ENCODE assay signal across 9 cellular contexts in genomic region chr13:27147530-27148170, GRCh38. TPM values are rescaled to one million over a fixed set of nuclear protein-coding genes. Genes with fewer than 3 reads are reported as not detected.
DNase-seq lines count a peak whose midpoint lies in the region; ATAC-seq and TF ChIP-seq lines count a peak whose summit lies in the region.
"Had no signal": no experiment of that assay in that cellular context is flagged by ENCODE, and none has a peak within 500 bp of the region (broad histone marks: within the 10 kb centered on the region; RNA-seq: fewer than 3 reads in every experiment).

No MANE protein-coding gene starts in this region.

- no peaks in the 10 kb centered on the region for H3K27me3 Mint-ChIP-seq in activated naive CD4-positive, alpha-beta T cell treated with anti-CD3 and anti-CD28 coated beads, Interleukin-2, amount 10 ng/mL, durations not matched to agents 7 days and 5 days
- no peaks in the 10 kb centered on the region for H3K27me3 Mint-ChIP-seq in T-cell
- no peaks in the 10 kb centered on the region for H3K27me3 Mint-ChIP-seq in stimulated activated naive CD8-positive, alpha-beta T cell treated with anti-CD3 and anti-CD28 coated beads, Interleukin-15, amount 100 ng/mL, for 72 hours

- H3K27me3 ChIP-seq in upper lobe of left lung: no peaks in the 10 kb centered on the region

- peaks cover 11% of the 10 kb centered on the region for H3K36me3 Mint-ChIP-seq in activated naive CD4-positive, alpha-beta T cell treated with anti-CD3 and anti-CD28 coated beads, Interleukin-2, amount 10 ng/mL, durations not matched to agents 7 days and 5 days
- H3K36me3 Mint-ChIP-seq in T-cell: peaks cover 20% of the 10 kb centered on the region

- no peak for TF ChIP-seq EP300 in upper lobe of left lung (IDR thresholded peaks at IDR 0.05)

- H3K4me3 ChIP-seq in upper lobe of left lung: no peak overlapping the region

- H3K27ac ChIP-seq in upper lobe of left lung: no peak overlapping the region

- H3K4me3 Mint-ChIP-seq in activated naive CD4-positive, alpha-beta T cell treated with anti-CD3 and anti-CD28 coated beads, Interleukin-2, amount 10 ng/mL, durations not matched to agents 7 days and 5 days: no peak overlapping the region
- peak overlapping the region in 1 of 3 donors; percentile 37 for H3K4me3 Mint-ChIP-seq in T-cell
- peak overlapping the region; percentile 69 to 70 for H3K4me3 Mint-ChIP-seq in stimulated activated naive CD8-positive, alpha-beta T cell treated with anti-CD3 and anti-CD28 coated beads, Interleukin-15, amount 100 ng/mL, for 72 hours

- peak; percentile 67 for ATAC-seq in HG02798 (IDR thresholded peaks at IDR 0.05; ENCODE audit: poor library complexity, unreplicated experiment)
- ATAC-seq in T-cell (replicated peaks in 1 of 4): peak; percentile 48 to 79 (median 69)
- peak; percentile 91 for ATAC-seq in stimulated activated naive CD8-positive, alpha-beta T cell treated with anti-CD3 and anti-CD28 coated beads, Interleukin-15, amount 100 ng/mL, for 72 hours
- no peak for ATAC-seq in upper lobe of left lung (ENCODE audit: low FRiP score in 2 of 2)
- ATAC-seq in left colon: no peak

- DNase-seq in activated naive CD4-positive, alpha-beta T cell treated with anti-CD3 and anti-CD28 coated beads, Interleukin-2, amount 10 ng/mL, durations not matched to agents 7 days and 5 days: no peak
- no peak for DNase-seq in activated naive CD4-positive, alpha-beta T cell treated with Interleukin-2 at 50 U/mL for 16 hours
- DNase-seq in T-cell (no peak), upper lobe of left lung (no peak), SHP77 treated with DMSO at 0.1 percent for 48 hours (lab: John Stamatoyannopoulos, UW) (no peak), left colon (no peak)
- no peak for DNase-seq in stimulated activated naive CD8-positive, alpha-beta T cell treated with anti-CD3 and anti-CD28 coated beads, Interleukin-15, amount 100 ng/mL, for 72 hours
- DNase-seq: stimulated activated naive CD4-positive, alpha-beta T cell had no signal

- POLR2A ChIA-PET in T-cell (lab: Charles Lee): interaction anchor here in 1 of 2 donors (0.5 kb wide), 1 partner anchor 29 kb away, joined by 3 read pairs; no protein-coding TSS in a partner anchor

- no peaks in the 10 kb centered on the region for H3K9me3 ChIP-seq in upper lobe of left lung

- CTCF ChIA-PET in activated naive CD4-positive, alpha-beta T cell treated with anti-CD3 and anti-CD28 coated beads, Interleukin-2, amount 10 ng/mL, durations not matched to agents 7 days and 5 days (lab: Charles Lee): no interaction called here
- CTCF ChIA-PET in T-cell (lab: Charles Lee): no interaction called here

- TF ChIP-seq POLR2A in upper lobe of left lung (IDR thresholded peaks at IDR 0.05): no peak

- H3K36me3 ChIP-seq in upper lobe of left lung: no peaks in the 10 kb centered on the region

- intact Hi-C loops in left colon (cut with DNase I, micrococcal nuclease): no loop called here

- no peak for TF ChIP-seq CTCF in upper lobe of left lung (IDR thresholded peaks at IDR 0.05)

- H3K4me1 Mint-ChIP-seq in activated naive CD4-positive, alpha-beta T cell treated with anti-CD3 and anti-CD28 coated beads, Interleukin-2, amount 10 ng/mL, durations not matched to agents 7 days and 5 days: peaks cover 35% of the 10 kb centered on the region
- peaks cover 71 to 81% (median 77%) of the 10 kb centered on the region in 3 donors for H3K4me1 Mint-ChIP-seq in T-cell
- H3K4me1 Mint-ChIP-seq in stimulated activated naive CD8-positive, alpha-beta T cell treated with anti-CD3 and anti-CD28 coated beads, Interleukin-15, amount 100 ng/mL, for 72 hours: peaks cover 83% of the 10 kb centered on the region

- H3K9me3 Mint-ChIP-seq in activated naive CD4-positive, alpha-beta T cell treated with anti-CD3 and anti-CD28 coated beads, Interleukin-2, amount 10 ng/mL, durations not matched to agents 7 days and 5 days: no peaks in the 10 kb centered on the region
- H3K9me3 Mint-ChIP-seq in T-cell: no peaks in the 10 kb centered on the region
- H3K9me3 Mint-ChIP-seq in stimulated activated naive CD8-positive, alpha-beta T cell treated with anti-CD3 and anti-CD28 coated beads, Interleukin-15, amount 100 ng/mL, for 72 hours: peaks cover 0 to 4% of the 10 kb centered on the region in 2 donors

- H3K4me1 ChIP-seq in upper lobe of left lung: peaks cover 0 to 27% (median 9%) of the 10 kb centered on the region in 4 donors

- WGBS in upper lobe of left lung, 2 donors: 89% methylated on average over 8 of the region's 8 CpGs

- peak overlapping the region; percentile 24 for H3K27ac Mint-ChIP-seq in activated naive CD4-positive, alpha-beta T cell treated with anti-CD3 and anti-CD28 coated beads, Interleukin-2, amount 10 ng/mL, durations not matched to agents 7 days and 5 days
- peak overlapping the region; percentile 52 to 55 for H3K27ac Mint-ChIP-seq in T-cell
- peak overlapping the region; percentile 93 to 94 for H3K27ac Mint-ChIP-seq in stimulated activated naive CD8-positive, alpha-beta T cell treated with anti-CD3 and anti-CD28 coated beads, Interleukin-15, amount 100 ng/mL, for 72 hours

RNA-seq across cellular contexts. Expression of gene USP12, which starts 24.0 kb away (rescaled TPM):
- total RNA-seq in T-cell (10 to 100 TPM; 20.9 to 43.6 (median 21.8) TPM), upper lobe of left lung (10 to 100 TPM; 11.9 to 78.8 (median 30.5) TPM), left colon (10 to 100 TPM; 32.2 to 42.0 TPM)

Comparison
In these comparisons a context has a peak if more than half of its experiments do, and no peak if none do; other contexts are left out.
1. H3K27ac Mint-ChIP-seq: peak in every context shown above with its lines; median percentile 94 in stimulated activated naive CD8-positive, alpha-beta T cell treated with anti-CD3 and anti-CD28 coated beads, Interleukin-15, amount 100 ng/mL, for 72 hours; 54 in T-cell; 24 in activated naive CD4-positive, alpha-beta T cell treated with anti-CD3 and anti-CD28 coated beads, Interleukin-2, amount 10 ng/mL, durations not matched to agents 7 days and 5 days.
2. ATAC-seq: peak in HG02798 (single experiment), T-cell (4 of 4) and stimulated activated naive CD8-positive, alpha-beta T cell treated with anti-CD3 and anti-CD28 coated beads, Interleukin-15, amount 100 ng/mL, for 72 hours (single experiment); none in upper lobe of left lung (0 of 2) and left colon (single experiment).